10 cellular contexts compared by ENCODE assay signal in genomic region chr7:26100940-26101339, GRCh38. TPM values are rescaled to one million over a fixed set of nuclear protein-coding genes. Genes with fewer than 3 reads are reported as not detected.
DNase-seq lines count a peak whose midpoint lies in the region; ATAC-seq and TF ChIP-seq lines count a peak whose summit lies in the region.
"Had no signal": no experiment of that assay in that cellular context is flagged by ENCODE, and none has a peak within 500 bp of the region (broad histone marks: within the 10 kb centered on the region; RNA-seq: fewer than 3 reads in every experiment).

No MANE protein-coding gene starts in this region.

- H3K9me3 Mint-ChIP-seq in activated CD4-positive, alpha-beta T cell treated with anti-CD3 and anti-CD28 coated beads, Interleukin-2, amount 10 ng/mL, durations not matched to agents 24 days and 14 days: peaks cover 4% of the 10 kb centered on the region
- H3K9me3 Mint-ChIP-seq in stimulated activated naive CD8-positive, alpha-beta T cell treated with anti-CD3 and anti-CD28 coated beads, Interleukin-15, amount 100 ng/mL, for 72 hours: peaks cover 0 to 5% of the 10 kb centered on the region in 2 donors

- 71 to 81% (median 79%) methylated on average over 11 of the region's 11 CpGs for WGBS in heart left ventricle, 4 donors

- H3K79me2 ChIP-seq in OCI-LY7 (ENCODE audit: insufficient read depth, low read depth, low read length): peaks cover 7% of the 10 kb centered on the region; the same call in 1 of the 2 replicates

- no peaks in the 10 kb centered on the region for H3K27me3 ChIP-seq in heart left ventricle
- H3K27me3 ChIP-seq: SJSA1 had no signal

- no peak for DNase-seq in activated CD4-positive, alpha-beta T cell treated with anti-CD3 and anti-CD28 coated beads, Interleukin-2, amount 10 ng/mL, durations not matched to agents 24 days and 14 days
- DNase-seq in activated CD4-positive, alpha-beta T cell treated with anti-CD3 and anti-CD28 coated beads for 48 hours: no peak
- DNase-seq in OCI-LY7 (ENCODE audit: low spot score) (peak; percentile 48), heart left ventricle (peak in 1 of 5 donors; percentile 26), NCI-H345 treated with DMSO at 0.1 percent for 48 hours (lab: John Stamatoyannopoulos, UW; ENCODE audit: unreplicated experiment) (no peak), NCI-H774 (lab: John Stamatoyannopoulos, UW) (no peak), A172 (ENCODE audit: low spot score) (no peak)
- DNase-seq in stimulated activated naive CD8-positive, alpha-beta T cell treated with anti-CD3 and anti-CD28 coated beads, Interleukin-15, amount 100 ng/mL, for 72 hours: no peak
- DNase-seq: aorta had no signal

- BruUV-seq in OCI-LY7 (replicated peaks; lab: Mats Ljungman, UMichigan): no TSS peak

- no peaks in the 10 kb centered on the region for H3K27me3 Mint-ChIP-seq in activated CD4-positive, alpha-beta T cell treated with anti-CD3 and anti-CD28 coated beads, Interleukin-2, amount 10 ng/mL, durations not matched to agents 24 days and 14 days
- H3K27me3 Mint-ChIP-seq in stimulated activated naive CD8-positive, alpha-beta T cell treated with anti-CD3 and anti-CD28 coated beads, Interleukin-15, amount 100 ng/mL, for 72 hours: no peaks in the 10 kb centered on the region

- H3K27ac Mint-ChIP-seq in activated CD4-positive, alpha-beta T cell treated with anti-CD3 and anti-CD28 coated beads, Interleukin-2, amount 10 ng/mL, durations not matched to agents 24 days and 14 days: peak overlapping the region; percentile 88
- peak overlapping the region in 1 of 2 donors; percentile 89 for H3K27ac Mint-ChIP-seq in stimulated activated naive CD8-positive, alpha-beta T cell treated with anti-CD3 and anti-CD28 coated beads, Interleukin-15, amount 100 ng/mL, for 72 hours

- no peaks in the 10 kb centered on the region for H3K9me3 ChIP-seq in OCI-LY7 (ENCODE audit: low read length)
- no peaks in the 10 kb centered on the region for H3K9me3 ChIP-seq in heart left ventricle
- H3K9me3 ChIP-seq: SJSA1 had no signal

- peak; percentile 38 to 72 (median 55) for ATAC-seq in heart left ventricle
- no peak for ATAC-seq in stimulated activated naive CD8-positive, alpha-beta T cell treated with anti-CD3 and anti-CD28 coated beads, Interleukin-15, amount 100 ng/mL, for 72 hours

- H3K9me2 ChIP-seq in OCI-LY7 (ENCODE audit: insufficient read depth, low read length): no peaks in the 10 kb centered on the region

- peak overlapping the region; percentile 99 for H2AFZ ChIP-seq in OCI-LY7 (ENCODE audit: low read length)

- TF ChIP-seq CTCF in OCI-LY7 (conservative IDR thresholded peaks at IDR 0.05; ENCODE audit: low read length) (no peak), heart left ventricle (IDR thresholded peaks at IDR 0.05) (no peak)

- peak overlapping the region; percentile 100 for H3K4me2 ChIP-seq in OCI-LY7 (ENCODE audit: low read length)

- no peaks in the 10 kb centered on the region for H3K36me3 ChIP-seq in OCI-LY7 (ENCODE audit: insufficient read depth, low read length)
- H3K36me3 ChIP-seq in heart left ventricle: no peaks in the 10 kb centered on the region
- H3K36me3 ChIP-seq: SJSA1 had no signal

- peaks cover 48% of the 10 kb centered on the region for H3K4me1 Mint-ChIP-seq in activated CD4-positive, alpha-beta T cell treated with anti-CD3 and anti-CD28 coated beads, Interleukin-2, amount 10 ng/mL, durations not matched to agents 24 days and 14 days
- H3K4me1 Mint-ChIP-seq in stimulated activated naive CD8-positive, alpha-beta T cell treated with anti-CD3 and anti-CD28 coated beads, Interleukin-15, amount 100 ng/mL, for 72 hours: peaks cover 74% of the 10 kb centered on the region

- intact Hi-C loops in activated CD4-positive, alpha-beta T cell treated with anti-CD3 and anti-CD28 coated beads, Interleukin-2, amount 10 ng/mL, durations not matched to agents 24 days and 14 days (cut with micrococcal nuclease): no loop called here
- intact Hi-C loops in OCI-LY7 (cut with micrococcal nuclease; ENCODE audit: unreplicated experiment): no loop called here
- intact Hi-C loops in heart left ventricle (cut with DNase I): no loop called here

- no peaks in the 10 kb centered on the region for H4K20me1 ChIP-seq in OCI-LY7 (ENCODE audit: insufficient read depth, low read length)

- H3K4me1 ChIP-seq in OCI-LY7 (ENCODE audit: insufficient read depth, low read length, poor library complexity, severe bottlenecking) (peaks cover 59% of the 10 kb centered on the region), heart left ventricle (no peaks in the 10 kb centered on the region)
- H3K4me1 ChIP-seq: SJSA1 had no signal

- CTCF ChIA-PET in OCI-LY7 (lab: Charles Lee; ENCODE audit: unreplicated experiment): no interaction called here

- peaks cover 2% of the 10 kb centered on the region for H3K36me3 Mint-ChIP-seq in activated CD4-positive, alpha-beta T cell treated with anti-CD3 and anti-CD28 coated beads, Interleukin-2, amount 10 ng/mL, durations not matched to agents 24 days and 14 days (ENCODE audit: low read depth)

- peak overlapping the region; percentile 71 for H3K27ac ChIP-seq in OCI-LY7 (ENCODE audit: low read depth, low read length, poor library complexity, severe bottlenecking)
- H3K27ac ChIP-seq in heart left ventricle: peak overlapping the region in 7 of 12 donors; percentile 3 to 80 (median 29)
- H3K27ac ChIP-seq: SJSA1 had no signal

- POLR2A ChIA-PET in OCI-LY7 (lab: Charles Lee): interaction anchor here (0.7 to 1.1 kb wide), 4 partner anchors 13 to 239 kb away, joined by 3 to 4 read pairs (median 4); partner anchors contain the start of gene NFE2L3

- peak overlapping the region; percentile 66 for H3K4me3 ChIP-seq in OCI-LY7 (ENCODE audit: low read depth, low read length, poor library complexity, severe bottlenecking)
- no peak overlapping the region for H3K4me3 ChIP-seq in heart left ventricle
- H3K4me3 ChIP-seq: SJSA1 had no signal

- no peak for TF ChIP-seq POLR2A in heart left ventricle (IDR thresholded peaks at IDR 0.05)

- H3K4me3 Mint-ChIP-seq in activated CD4-positive, alpha-beta T cell treated with anti-CD3 and anti-CD28 coated beads, Interleukin-2, amount 10 ng/mL, durations not matched to agents 24 days and 14 days: peak overlapping the region; percentile 80
- peak overlapping the region; percentile 80 to 81 for H3K4me3 Mint-ChIP-seq in stimulated activated naive CD8-positive, alpha-beta T cell treated with anti-CD3 and anti-CD28 coated beads, Interleukin-15, amount 100 ng/mL, for 72 hours

RNA-seq across cellular contexts. Expression of gene NFE2L3, which starts 51.1 kb away (rescaled TPM):
- 67.8 and 68.7 TPM in 2 replicates for total RNA-seq in activated CD4-positive, alpha-beta T cell treated with anti-CD3 and anti-CD28 coated beads, Interleukin-2, amount 10 ng/mL, durations not matched to agents 24 days and 14 days
- 10.7 and 13.3 TPM in 2 replicates for total RNA-seq in OCI-LY7 (2014; rRNA removed; shearing (Covaris generic))
- total RNA-seq in OCI-LY7 (2022): 12.3 and 12.6 TPM in 2 replicates
- 1 to 10 TPM in 7 of 9 donors, under 1 TPM in 2; 0.75 to 5.6 (median 1.8) TPM for total RNA-seq in heart left ventricle
- 1 to 10 TPM; 1.1 to 1.8 TPM for polyA plus RNA-seq in heart left ventricle
- total RNA-seq in A172 (2014; rRNA removed; shearing (Covaris generic)): 104 and 110 TPM in 2 replicates
